Comparison of ENCODE assay signal across 1 cellular context in genomic region chr6:39725632-39725997, GRCh38.
A peak's percentile ranks its signal among the peaks of the same experiment; 100 is the strongest.
TF ChIP-seq lines count a peak whose summit lies in the region.

No MANE protein-coding gene starts in this region.

TF ChIP-seq in GM12878, 131 proteins besides CTCF, POLR2A, EP300 and RAD21:
- TF ChIP-seq ZZZ3 (IDR thresholded peaks at IDR 0.05; ENCODE audit: control insufficient read depth, insufficient read length, low read depth) (no peak), RUNX3 (IDR thresholded peaks at IDR 0.05; ENCODE audit: low read length) (0 out of 2 replicates have a peak, but pooled peaks have one; percentile 2), MLLT1 (IDR thresholded peaks at IDR 0.05) (0 out of 2 replicates have a peak, but pooled peaks have one; percentile 27)
